In the genomic region with DNA sequence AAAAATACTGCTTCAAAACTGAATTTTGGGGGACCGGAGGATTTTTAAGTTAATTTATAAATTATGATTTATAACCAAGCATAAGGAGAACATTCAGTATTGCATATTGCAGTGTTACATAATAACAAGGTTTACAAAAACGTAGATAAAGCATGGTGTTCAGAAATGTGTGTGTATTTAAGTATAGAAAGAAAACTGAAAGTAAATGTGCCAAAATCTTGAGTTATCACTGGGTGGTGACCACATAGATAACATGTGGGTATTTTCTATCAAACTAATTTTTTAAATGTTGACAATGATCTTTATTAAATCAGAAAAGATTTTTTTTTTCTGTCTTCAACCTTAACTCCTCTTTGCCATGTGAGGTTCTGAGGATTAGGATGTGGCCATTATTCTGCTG, we compare ENCODE assay signal across 24 cellular contexts. TPM values are rescaled to one million over a fixed set of nuclear protein-coding genes. Genes with fewer than 3 reads are reported as not detected.
"Had no signal": no experiment of that assay in that cellular context is flagged by ENCODE, and none has a peak within 500 bp of the region (broad histone marks: within the 10 kb centered on the region; RNA-seq: fewer than 3 reads in every experiment).

No MANE protein-coding gene starts in this region.

- H3K4me1 Mint-ChIP-seq: activated B cell treated with CpG ODN at 0.5 μM for 24 hours had no signal

- H3K9me3 ChIP-seq: adrenal gland, breast epithelium had no signal

- ATAC-seq: activated T-helper 17 cell treated with anti-CD3 and anti-CD28 coated beads, Interleukin-2, amount 50 U/mL, for 72 hours; PC-3 had no signal

- H3K27me3 Mint-ChIP-seq: activated B cell treated with CpG ODN at 0.5 μM for 24 hours; activated CD4-positive, alpha-beta T cell treated with anti-CD3 and anti-CD28 coated beads, Interleukin-2, amount 10 ng/mL, durations not matched to agents 24 days and 14 days; activated naive CD8-positive, alpha-beta T cell; activated T-helper 17 cell treated with anti-CD3 and anti-CD28 coated beads, Interleukin-2, amount 50 U/mL, for 72 hours had no signal

- H3K27ac ChIP-seq: adrenal gland, breast epithelium, KMS-11 had no signal

- H3K9me3 Mint-ChIP-seq: activated B cell treated with CpG ODN at 0.5 μM for 24 hours; activated CD4-positive, alpha-beta T cell treated with anti-CD3 and anti-CD28 coated beads, Interleukin-2, amount 10 ng/mL, durations not matched to agents 24 days and 14 days; activated naive CD4-positive, alpha-beta T cell treated with anti-CD3 and anti-CD28 coated beads for 36 hours; activated T-helper 17 cell treated with anti-CD3 and anti-CD28 coated beads, Interleukin-2, amount 50 U/mL, for 72 hours had no signal

- H3K27me3 ChIP-seq: adrenal gland, breast epithelium had no signal

- H3K27ac Mint-ChIP-seq: activated B cell treated with CpG ODN at 0.5 μM for 24 hours; activated CD4-positive, alpha-beta T cell treated with anti-CD3 and anti-CD28 coated beads, Interleukin-2, amount 10 ng/mL, durations not matched to agents 24 days and 14 days; activated naive CD4-positive, alpha-beta T cell treated with anti-CD3 and anti-CD28 coated beads for 36 hours; activated naive CD8-positive, alpha-beta T cell; activated T-helper 17 cell treated with anti-CD3 and anti-CD28 coated beads, Interleukin-2, amount 50 U/mL, for 72 hours had no signal

- DNase-seq: activated B cell treated with CpG ODN at 0.5 μM for 24 hours; activated CD4-positive, alpha-beta T cell treated with anti-CD3 and anti-CD28 coated beads for 1 hour; activated CD4-positive, alpha-beta T cell treated with anti-CD3 and anti-CD28 coated beads, Interleukin-2, amount 10 ng/mL, durations not matched to agents 24 days and 14 days; activated CD4-positive, alpha-beta T cell treated with anti-CD3 and anti-CD28 coated beads, Interleukin-2, amount 50 U/mL, for 48 hours; activated gamma-delta T cell; activated naive CD4-positive, alpha-beta T cell treated with anti-CD3 and anti-CD28 coated beads for 36 hours; activated T-cell treated with anti-CD3 and anti-CD28 coated beads for 4 hours; activated T-cell treated with anti-CD3 and anti-CD28 coated beads, Interleukin-2, amount 50 U/mL, for 48 hours; adrenal gland; aorta; central memory CD4-positive, alpha-beta T cell; MV-4-11; NCI-H1105; NCI-H1436 treated with DMSO at 0.1 percent for 48 hours; NCI-H187; NCI-H2081; NCI-H510A treated with DMSO at 0.1 percent for 48 hours; PC-3; SHP77; T1000 had no signal

- H3K4me3 Mint-ChIP-seq: activated B cell treated with CpG ODN at 0.5 μM for 24 hours; activated CD4-positive, alpha-beta T cell treated with anti-CD3 and anti-CD28 coated beads, Interleukin-2, amount 10 ng/mL, durations not matched to agents 24 days and 14 days; activated naive CD4-positive, alpha-beta T cell treated with anti-CD3 and anti-CD28 coated beads for 36 hours; activated naive CD8-positive, alpha-beta T cell; activated T-helper 17 cell treated with anti-CD3 and anti-CD28 coated beads, Interleukin-2, amount 50 U/mL, for 72 hours had no signal

- H3K36me3 ChIP-seq: breast epithelium had no signal

- H3K4me3 ChIP-seq: adrenal gland, breast epithelium had no signal

RNA-seq across cellular contexts. Expression of gene GPR176, which starts 46.5 kb away (rescaled TPM):
- total RNA-seq: activated B cell treated with CpG ODN at 0.5 μM for 24 hours had no signal
